11 cellular contexts compared by ENCODE assay signal in the genomic region with DNA sequence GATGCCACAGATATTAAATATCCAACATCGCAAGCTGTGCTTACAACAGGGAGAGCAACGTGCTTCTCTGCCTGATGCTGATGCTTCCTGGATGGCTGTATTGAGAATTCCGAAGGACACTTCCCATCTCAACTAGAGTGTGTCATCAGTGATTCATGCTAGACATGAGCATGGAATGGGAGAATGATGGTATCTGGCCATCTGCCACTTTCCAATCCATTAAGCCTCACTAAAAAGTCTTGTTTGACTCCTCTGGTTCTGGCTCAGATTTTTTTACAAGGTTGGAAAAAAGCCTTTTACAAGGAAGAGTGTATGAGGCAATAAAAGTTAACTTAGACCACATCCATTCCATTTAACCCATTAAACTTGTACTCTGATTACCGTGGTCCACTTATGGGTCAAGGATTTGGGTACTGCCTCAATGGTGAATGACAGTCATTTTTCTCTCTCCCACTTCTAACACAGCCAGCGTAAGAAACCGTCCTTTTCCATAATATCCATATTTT.
DNase-seq lines count a peak whose midpoint lies in the region; ATAC-seq and TF ChIP-seq lines count a peak whose summit lies in the region.
"Had no signal": no experiment of that assay in that cellular context is flagged by ENCODE, and none has a peak within 500 bp of the region (broad histone marks: within the 10 kb centered on the region; RNA-seq: fewer than 3 reads in every experiment).

No MANE protein-coding gene starts in this region.

- H3K4me3 Mint-ChIP-seq in GM23338, result no peak overlapping the region

- peak overlapping the region; percentile 62 for H3K27ac ChIP-seq in mesodermal cell (ENCODE audit: low read depth, low read length, severe bottlenecking)
- H3K27ac ChIP-seq in GM23338 (ENCODE audit: low read depth), result no peak overlapping the region
- no peak overlapping the region for H3K27ac ChIP-seq in spleen
- H3K27ac ChIP-seq: parathyroid adenoma had no signal

- H3K27me3 ChIP-seq in GM23338 (ENCODE audit: insufficient read depth), result no peaks in the 10 kb centered on the region
- H3K27me3 ChIP-seq in spleen (replicated peaks in 1 of 7), result no peaks in the 10 kb centered on the region

- no peaks in the 10 kb centered on the region; the same call in 1 of the 2 replicates for H3F3A ChIP-seq in GM23338 (replicated peaks; ENCODE audit: low read depth)

- no peak for TF ChIP-seq CTCF in GM23338 (conservative IDR thresholded peaks at IDR 0.05; ENCODE audit: low read depth in 2 of 2)
- TF ChIP-seq CTCF in spleen (IDR thresholded peaks at IDR 0.05 in 8 of 11, conservative IDR thresholded peaks at IDR 0.05 in 3 of 11), result no peak

- peaks cover 7% of the 10 kb centered on the region for H3K27me3 Mint-ChIP-seq in GM23338 (ENCODE audit: insufficient read depth, low read depth, poor library complexity)

- no peak for TF ChIP-seq POLR2A in spleen (IDR thresholded peaks at IDR 0.05)

- peaks cover 57% of the 10 kb centered on the region for H3K4me1 Mint-ChIP-seq in GM23338

- no peaks in the 10 kb centered on the region for H3K9me3 ChIP-seq in mesodermal cell (ENCODE audit: control insufficient read depth, low read length)
- no peaks in the 10 kb centered on the region for H3K9me3 ChIP-seq in spleen

- no peaks in the 10 kb centered on the region for H3K9me2 ChIP-seq in GM23338 (ENCODE audit: insufficient read depth)

- ATAC-seq in GM23338 (no peak), HG02840 (IDR thresholded peaks at IDR 0.05; ENCODE audit: low FRiP score, unreplicated experiment) (no peak), HG02678 (IDR thresholded peaks at IDR 0.05; ENCODE audit: unreplicated experiment) (no peak)

- no peaks in the 10 kb centered on the region for H4K20me1 ChIP-seq in GM23338 (replicated peaks; ENCODE audit: insufficient read depth)

- H3K4me3 ChIP-seq in mesodermal cell (ENCODE audit: extremely low read depth, insufficient read depth, low read length, poor library complexity, severe bottlenecking) (no peak overlapping the region), GM23338 (no peak overlapping the region), spleen (no peak overlapping the region)

- no peak overlapping the region for H2AFZ ChIP-seq in GM23338
- H2AFZ ChIP-seq: parathyroid adenoma had no signal

- no peak overlapping the region for H3K27ac Mint-ChIP-seq in GM23338

- no peaks in the 10 kb centered on the region for H3K9me3 Mint-ChIP-seq in GM23338

- intact Hi-C loops in spleen (cut with DNase I; ENCODE audit: low total_unique reads), result no loop called here

- H3K36me3 ChIP-seq in mesodermal cell (ENCODE audit: control insufficient read depth, insufficient read depth, low read length) (no peaks in the 10 kb centered on the region), GM23338 (ENCODE audit: insufficient read depth) (no peaks in the 10 kb centered on the region), spleen (peaks cover 0 to 7% (median 0%) of the 10 kb centered on the region in 6 donors)

- H3K79me2 ChIP-seq in GM23338 (replicated peaks; ENCODE audit: insufficient read depth), result no peaks in the 10 kb centered on the region; the same call in 1 of the 2 replicates
- H3K79me2 ChIP-seq: parathyroid adenoma had no signal

- peaks cover 25% of the 10 kb centered on the region; the same call in 2 of the 3 replicates for H3K36me3 Mint-ChIP-seq in GM23338 (ENCODE audit: low read depth)

- DNase-seq in Ammon's horn (ENCODE audit: low spot score), result peak; percentile 45
- peak; percentile 85 for DNase-seq in LoVo (ENCODE audit: low spot score)
- peak; percentile 94 for DNase-seq in dedifferentiated amniotic fluid mesenchymal stem cell (ENCODE audit: extremely low spot score)
- no peak for DNase-seq in GM23338 (ENCODE audit: low spot score)
- no peak for DNase-seq in spleen
- DNase-seq: activated CD4-positive, alpha-beta T cell treated with anti-CD3 and anti-CD28 coated beads, Interleukin-2, amount 50 U/mL, for 4 hours; anterior cingulate cortex had no signal

- 93 to 100% methylated on average over 3 to 4 of the region's 6 CpGs for WGBS in mesodermal cell (ENCODE audit: insufficient coverage in 2 of 2), 2 experiments
- WGBS in spleen, 5 donors, result 85 to 95% (median 88%) methylated on average over 6 of the region's 6 CpGs

- H3K4me2 ChIP-seq in GM23338, result no peak overlapping the region

- H3K4me1 ChIP-seq in mesodermal cell (ENCODE audit: control insufficient read depth, insufficient read depth, low read length, poor library complexity, severe bottlenecking) (peaks cover 16% of the 10 kb centered on the region), GM23338 (ENCODE audit: insufficient read depth) (peaks cover 27% of the 10 kb centered on the region), spleen (no peaks in the 10 kb centered on the region)

TF ChIP-seq in GM23338, 12 proteins besides CTCF, POLR2A, EP300 and RAD21 (continues in another document):
- no peak for TF ChIP-seq ZNF462 (CRISPR knock-in tag; IDR thresholded peaks at IDR 0.05)
- no peak for TF ChIP-seq CREB1 (CRISPR knock-in tag; IDR thresholded peaks at IDR 0.05; ENCODE audit: low read depth)
- no peak for TF ChIP-seq NANOG (IDR thresholded peaks at IDR 0.05; ENCODE audit: borderline replicate concordance)

Comparison
In these comparisons a context has a peak if more than half of its experiments do, and no peak if none do; other contexts are left out.
1. DNase-seq: peak in Ammon's horn (single experiment), LoVo (single experiment) and dedifferentiated amniotic fluid mesenchymal stem cell (single experiment); none in GM23338 (single experiment) and spleen (single experiment).